ENCODE assay signal across 8 cellular contexts in the genomic region with DNA sequence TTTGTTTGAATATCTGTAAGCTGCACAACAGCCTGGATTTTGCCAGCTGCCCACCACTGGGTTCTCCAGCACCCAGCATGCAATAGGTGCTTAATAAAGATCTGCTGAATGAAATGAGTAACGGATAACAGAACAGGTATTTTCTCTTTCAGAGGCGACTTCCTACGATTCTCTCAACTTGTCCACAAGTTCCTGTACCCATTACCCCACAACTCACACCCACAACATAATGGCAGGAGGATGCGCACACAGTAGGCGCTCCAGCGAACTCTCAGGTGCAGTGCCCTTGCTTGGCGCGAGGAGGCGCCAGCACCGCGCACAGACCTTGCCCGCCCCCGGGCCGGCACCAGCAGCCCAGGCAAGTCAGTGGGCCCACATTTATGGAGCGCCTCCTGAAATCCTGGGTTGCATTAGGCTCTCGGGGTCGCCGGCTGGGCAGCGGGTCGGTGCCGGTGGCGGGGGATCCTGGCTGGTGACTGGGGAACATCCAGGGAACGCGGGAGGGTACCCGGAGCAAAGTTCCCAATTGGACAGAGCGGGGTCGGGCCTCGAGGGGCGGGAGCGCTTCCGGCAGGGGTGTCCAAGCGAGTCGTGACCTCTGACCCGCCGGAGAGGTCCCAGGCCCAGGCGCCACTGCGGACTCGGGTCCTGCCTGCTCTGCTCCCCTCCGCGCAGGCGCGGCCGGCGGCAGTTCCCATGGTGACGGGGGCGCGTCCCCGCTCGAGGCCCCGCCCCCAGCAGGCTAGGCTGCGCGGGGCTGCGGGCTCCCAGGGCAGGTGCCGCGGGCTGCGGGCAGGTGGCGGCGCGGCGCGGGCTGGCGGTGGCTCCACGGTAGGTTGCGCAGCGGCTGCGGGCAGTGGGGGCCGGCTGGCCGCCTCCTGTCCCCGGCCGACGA. TPM values are rescaled to one million over a fixed set of nuclear protein-coding genes. Genes with fewer than 3 reads are reported as not detected.
DNase-seq lines count a peak whose midpoint lies in the region; ATAC-seq and TF ChIP-seq lines count a peak whose summit lies in the region.

A gene (plus strand): TSS at position 775 of the 895 bp plus-strand sequence. CDS start 75,284 bp downstream, outside the sequence.

- peak; percentile 81 for DNase-seq in ACHN
- peak; percentile 30 for DNase-seq in KG1 (lab: John Stamatoyannopoulos, UW)
- peak; percentile 81 for DNase-seq in SK-MEL-5 (ENCODE audit: low read depth, low spot score)
- DNase-seq in activated gamma-delta T cell treated with anti-CD3 and anti-CD28 coated beads, Interleukin-2, amount 50 U/mL, for 16 hours (ENCODE audit: low read depth), result peak; percentile 78
- DNase-seq in foreskin keratinocyte, result peak in 1 of 2 donors; percentile 60
- peak; percentile 95 for DNase-seq in neural crest cell (ENCODE audit: low read depth, low spot score)
- DNase-seq in stimulated activated naive CD8-positive, alpha-beta T cell treated with anti-CD3 and anti-CD28 coated beads, Interleukin-15, amount 100 ng/mL, for 72 hours, result peak; percentile 87 to 88

- peaks cover 34% of the 10 kb centered on the region for H3K4me1 Mint-ChIP-seq in neural crest cell
- peaks cover 39% of the 10 kb centered on the region for H3K4me1 Mint-ChIP-seq in stimulated activated naive CD8-positive, alpha-beta T cell treated with anti-CD3 and anti-CD28 coated beads, Interleukin-15, amount 100 ng/mL, for 72 hours

- peaks cover 5% of the 10 kb centered on the region for H3K4me1 ChIP-seq in foreskin keratinocyte

- H3K27ac ChIP-seq in foreskin keratinocyte, result peak within 1 kb of the TSS; percentile 90

- H3K9me3 Mint-ChIP-seq in neural crest cell, result no peaks in the 10 kb centered on the region
- H3K9me3 Mint-ChIP-seq in stimulated activated naive CD8-positive, alpha-beta T cell treated with anti-CD3 and anti-CD28 coated beads, Interleukin-15, amount 100 ng/mL, for 72 hours, result no peaks in the 10 kb centered on the region

- ATAC-seq in GM19035 (IDR thresholded peaks at IDR 0.05; ENCODE audit: unreplicated experiment), result peak; percentile 80
- ATAC-seq in foreskin keratinocyte, result peak; percentile 84
- ATAC-seq in stimulated activated naive CD8-positive, alpha-beta T cell treated with anti-CD3 and anti-CD28 coated beads, Interleukin-15, amount 100 ng/mL, for 72 hours, result peak; percentile 96

- peak within 1 kb of the TSS; percentile 93 for H3K27ac Mint-ChIP-seq in neural crest cell (ENCODE audit: unreplicated experiment)
- peak within 1 kb of the TSS; percentile 71 to 72 for H3K27ac Mint-ChIP-seq in stimulated activated naive CD8-positive, alpha-beta T cell treated with anti-CD3 and anti-CD28 coated beads, Interleukin-15, amount 100 ng/mL, for 72 hours

- no peaks in the 10 kb centered on the region for H3K36me3 Mint-ChIP-seq in neural crest cell (ENCODE audit: low read depth)

- TF ChIP-seq CTCF in foreskin keratinocyte (conservative IDR thresholded peaks at IDR 0.05) (peak; percentile 98), neural crest cell (conservative IDR thresholded peaks at IDR 0.05) (peak; percentile 98)

- peaks cover 2% of the 10 kb centered on the region for H3K27me3 Mint-ChIP-seq in neural crest cell (ENCODE audit: low read depth)
- peaks cover 79% of the 10 kb centered on the region for H3K27me3 Mint-ChIP-seq in stimulated activated naive CD8-positive, alpha-beta T cell treated with anti-CD3 and anti-CD28 coated beads, Interleukin-15, amount 100 ng/mL, for 72 hours

- in situ Hi-C loops in ACHN (cut with HindIII; ENCODE audit: low pct_ligation_motif_present, low pct_unique_long_range_greater_than_20kb, low sequenced_read_pairs) (no loop called here), SK-MEL-5 (cut with HindIII; ENCODE audit: low pct_unique_long_range_greater_than_20kb, low sequenced_read_pairs) (no loop called here)

- H3K4me3 Mint-ChIP-seq in neural crest cell, result peak within 1 kb of the TSS; percentile 96
- peak within 1 kb of the TSS; percentile 86 to 98 for H3K4me3 Mint-ChIP-seq in stimulated activated naive CD8-positive, alpha-beta T cell treated with anti-CD3 and anti-CD28 coated beads, Interleukin-15, amount 100 ng/mL, for 72 hours

- H3K27me3 ChIP-seq in foreskin keratinocyte, result no peaks in the 10 kb centered on the region

RNA-seq across cellular contexts. Expression of the gene that starts here (rescaled TPM):
- 3.0 and 3.5 TPM in 2 replicates for total RNA-seq in SK-MEL-5 (2014; rRNA removed; shearing (Covaris generic))
- polyA plus RNA-seq in SK-MEL-5 (2015; cell fraction: cytosol; rRNA removed), result 5.8 and 7.4 TPM in 2 replicates
- 3.3 and 5.5 TPM in 2 replicates for polyA plus RNA-seq in SK-MEL-5 (2015; cell fraction: nucleus; rRNA removed)
- total RNA-seq in foreskin keratinocyte (22.6 and 26.2 TPM in 2 replicates), neural crest cell (14.2 and 14.5 TPM in 2 replicates)
- polyA plus RNA-seq in foreskin keratinocyte, result 4.7 and 6.6 TPM in 2 replicates
